Comparison of ENCODE assay signal across 19 cellular contexts in the genomic region with DNA sequence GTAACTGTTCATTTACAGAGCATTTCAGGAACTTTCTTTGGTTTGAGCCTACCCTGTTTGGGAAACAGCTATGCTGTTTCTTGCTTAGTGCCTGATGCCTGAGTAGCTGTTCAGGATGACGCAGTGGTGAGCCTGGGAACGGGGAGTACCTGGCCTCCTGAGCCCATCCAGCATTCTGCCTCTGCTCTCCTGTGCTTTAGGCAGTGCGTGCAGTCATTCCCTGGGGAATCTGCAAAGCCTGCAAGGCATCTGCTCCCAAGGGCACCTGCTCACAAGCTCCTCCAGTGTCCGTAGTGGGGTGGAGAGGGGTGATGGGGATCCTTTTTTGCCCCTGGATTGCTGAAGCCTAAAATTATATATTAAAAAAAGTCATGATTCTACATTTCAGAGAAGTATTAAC.
A peak's percentile ranks its signal among the peaks of the same experiment; 100 is the strongest.
DNase-seq lines count a peak whose midpoint lies in the region; ATAC-seq and TF ChIP-seq lines count a peak whose summit lies in the region.
"Had no signal": no experiment of that assay in that cellular context is flagged by ENCODE, and none has a peak within 500 bp of the region (broad histone marks: within the 10 kb centered on the region; RNA-seq: fewer than 3 reads in every experiment).

No MANE protein-coding gene starts in this region.

- DNase-seq in NCI-H2107 treated with DMSO at 0.1 percent for 48 hours (lab: John Stamatoyannopoulos, UW; ENCODE audit: unreplicated experiment) (peak; percentile 31), NCI-H2107 (lab: John Stamatoyannopoulos, UW) (no peak), NCI-H2171 (lab: John Stamatoyannopoulos, UW) (peak; percentile 56), Panc1 (ENCODE audit: low read depth, low spot score) (no peak), DMS53 (lab: John Stamatoyannopoulos, UW) (no peak), HK-2 (ENCODE audit: unreplicated experiment) (no peak), omental fat pad (ENCODE audit: low spot score) (no peak)
- DNase-seq: Caco-2; CD4-positive, CD25-positive, alpha-beta regulatory T cell; CD8-positive, alpha-beta T cell; DMS 273 treated with DMSO at 0.1 percent for 48 hours; DMS79 treated with DMSO at 0.1 percent for 48 hours; GF-D8; H9 had no signal

- no peaks in the 10 kb centered on the region for H3K36me3 ChIP-seq in Panc1 (ENCODE audit: control insufficient read depth, insufficient read depth, low read length)

- BruUV-seq in Panc1 (replicated peaks; lab: Mats Ljungman, UMichigan), result no TSS peak

- intact Hi-C loops in Panc1 (cut with micrococcal nuclease; ENCODE audit: unreplicated experiment), result no loop called here

- H3K4me1 ChIP-seq in Panc1 (ENCODE audit: control insufficient read depth, insufficient read depth, low read length), result peaks cover 6% of the 10 kb centered on the region; the same call in 1 of the 2 replicates
- H3K4me1 ChIP-seq: BLaER1, Caco-2 had no signal

- H3K9me3 ChIP-seq in Panc1 (ENCODE audit: control insufficient read depth, insufficient read depth, low read depth, low read length), result no peaks in the 10 kb centered on the region

- CTCF ChIA-PET in Panc1 (lab: Charles Lee), result no interaction called here

- H3K27me3 ChIP-seq in Panc1 (ENCODE audit: control insufficient read depth, insufficient read depth, low read length), result no peaks in the 10 kb centered on the region
- H3K27me3 ChIP-seq: BLaER1 had no signal

- H3K4me3 ChIP-seq in Panc1 (ENCODE audit: low read depth in 2 of 2, low read length in 2 of 2), result no peak overlapping the region
- H3K4me3 ChIP-seq: BLaER1, GM23338 had no signal

- POLR2A ChIA-PET in Panc1 (lab: Charles Lee), result no interaction called here

- no peak for TF ChIP-seq CTCF in Panc1 (IDR thresholded peaks at IDR 0.05)
- TF ChIP-seq CTCF in omental fat pad (IDR thresholded peaks at IDR 0.05), result no peak

- peak; percentile 43; the same call in 1 of the 2 replicates for ATAC-seq in Panc1
- no peak for ATAC-seq in omental fat pad (ENCODE audit: low FRiP score)
- ATAC-seq: CD8-positive, alpha-beta T cell; GM23338; HCT116 had no signal

- no peak overlapping the region for H3K27ac ChIP-seq in Panc1 (ENCODE audit: low read length)
- H3K27ac ChIP-seq: 22Rv1, BLaER1, C4-2B had no signal

- in situ Hi-C loops in Panc1 (cut with HindIII; ENCODE audit: low pct_unique_long_range_greater_than_20kb, low sequenced_read_pairs), result loop anchor here (25.0 kb wide), 1 partner anchor 108 kb away; no protein-coding TSS in a partner anchor

Comparison
In these comparisons a context has a peak if more than half of its experiments do, and no peak if none do; other contexts are left out.
1. DNase-seq: peak in NCI-H2107 treated with DMSO at 0.1 percent for 48 hours (single experiment) and NCI-H2171 (single experiment); none in NCI-H2107 (single experiment), Panc1 (single experiment), DMS53 (single experiment), HK-2 (single experiment) and omental fat pad (single experiment).